Comparison of ENCODE assay signal across 8 cellular contexts in the genomic region with DNA sequence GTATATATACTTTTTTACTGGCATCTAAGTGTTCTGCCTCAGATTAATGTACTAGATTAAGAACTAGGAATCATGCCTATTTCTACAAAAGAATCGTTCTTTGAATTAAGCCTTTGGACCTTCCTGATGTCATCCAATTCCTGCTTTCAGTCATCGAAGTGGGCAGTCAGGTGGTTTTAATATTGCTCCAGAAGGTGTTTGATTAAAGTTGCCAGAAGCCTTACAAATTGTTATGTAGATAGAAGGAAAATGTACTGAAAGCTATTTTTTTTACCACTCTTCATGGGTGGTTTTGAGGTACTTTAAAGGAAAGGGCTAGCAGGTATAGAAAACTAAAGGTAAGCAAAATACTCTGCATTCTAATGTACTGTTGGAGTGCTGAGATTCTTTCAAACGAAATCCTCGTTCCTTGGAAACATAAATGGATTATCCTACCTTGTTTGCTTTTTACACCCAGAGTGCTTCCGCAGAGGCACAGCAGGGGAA. TPM values are rescaled to one million over a fixed set of nuclear protein-coding genes. Genes with fewer than 3 reads are reported as not detected.
DNase-seq lines count a peak whose midpoint lies in the region; ATAC-seq and TF ChIP-seq lines count a peak whose summit lies in the region.

No MANE protein-coding gene starts in this region.

- peak overlapping the region; percentile 93 for H3K27ac ChIP-seq in SK-N-SH (ENCODE audit: low read depth in 2 of 2, low read length in 1 of 2)

- H3K27me3 ChIP-seq in SK-N-SH (ENCODE audit: insufficient read depth), result no peaks in the 10 kb centered on the region

- DNase-seq in SK-N-SH (no peak), T-helper 17 cell (no peak), fibroblast of villous mesenchyme (ENCODE audit: low read depth) (no peak), skeletal muscle cell (ENCODE audit: low read depth) (no peak), anterior cingulate cortex (lab: John Stamatoyannopoulos, UW) (no peak), NCI-H2029 treated with DMSO at 0.1 percent for 48 hours (lab: John Stamatoyannopoulos, UW) (no peak), occipital lobe (lab: John Stamatoyannopoulos, UW) (no peak)

- H4K20me1 ChIP-seq in SK-N-SH (ENCODE audit: insufficient read depth), result no peaks in the 10 kb centered on the region

- peak overlapping the region; percentile 95 for H3K4me3 Mint-ChIP-seq in T-helper 17 cell

- peaks cover 40% of the 10 kb centered on the region for H3K4me1 Mint-ChIP-seq in T-helper 17 cell

- H3K27me3 Mint-ChIP-seq in T-helper 17 cell, result peaks cover 5% of the 10 kb centered on the region

- TF ChIP-seq RAD21 in SK-N-SH (IDR thresholded peaks at IDR 0.05; ENCODE audit: low read length), result no peak

- H2AFZ ChIP-seq in SK-N-SH (ENCODE audit: low read depth), result peak overlapping the region; percentile 73; the same call in 1 of the 2 replicates

- 4% methylated on average over 5 of the region's 5 CpGs for WGBS in SK-N-SH (ENCODE audit: low lambda C conversion rate)

- no peak; the same call in 2 of the 3 replicates for ATAC-seq in SK-N-SH treated with all-trans-retinoic acid at 6 μM for 48 hours
- ATAC-seq in T-helper 17 cell, result no peak

- no peak for TF ChIP-seq EP300 in SK-N-SH (IDR thresholded peaks at IDR 0.05; ENCODE audit: borderline replicate concordance in 1 of 2, low read depth in 1 of 2, low read length in 1 of 2)

- H3K79me2 ChIP-seq in SK-N-SH (ENCODE audit: insufficient read depth), result peaks cover 36% of the 10 kb centered on the region

- H3K4me3 ChIP-seq in SK-N-SH (ENCODE audit: low read depth in 2 of 2, low read length in 1 of 2) (peak overlapping the region; percentile 78 to 79), fibroblast of villous mesenchyme (ENCODE audit: low read depth, low read length) (peak overlapping the region; percentile 77), skeletal muscle cell (ENCODE audit: low read depth, low read length) (peak overlapping the region; percentile 70)

- H3K9me3 ChIP-seq in SK-N-SH, result no peaks in the 10 kb centered on the region
- no peaks in the 10 kb centered on the region for H3K9me3 ChIP-seq in T-helper 17 cell (ENCODE audit: control insufficient read depth, low read length, poor library complexity, severe bottlenecking)

- no peak for TF ChIP-seq CTCF in SK-N-SH (IDR thresholded peaks at IDR 0.05)
- TF ChIP-seq CTCF in fibroblast of villous mesenchyme (IDR thresholded peaks at IDR 0.05; ENCODE audit: insufficient read depth, low read depth, low read length), result no peak

- peaks cover 6% of the 10 kb centered on the region for H3K36me3 Mint-ChIP-seq in T-helper 17 cell (ENCODE audit: low read depth)

- H3K9me2 ChIP-seq in SK-N-SH, result no peaks in the 10 kb centered on the region

- peaks cover 6 to 14% of the 10 kb centered on the region in 2 experiments; a peak in 3 of 4 replicates for H3K4me1 ChIP-seq in SK-N-SH (ENCODE audit: control insufficient read depth in 1 of 2, insufficient read depth in 2 of 2, low read depth in 1 of 2, low read length in 1 of 2)

- H3K36me3 ChIP-seq in SK-N-SH (replicated peaks in 1 of 2; ENCODE audit: control insufficient read depth in 1 of 2, insufficient read depth in 2 of 2, low read length in 1 of 2), result peaks cover 14 to 18% of the 10 kb centered on the region in 2 experiments

- CTCF ChIA-PET in SK-N-SH (lab: Yijun Ruan, JAX), result interaction anchor here (1.1 to 1.8 kb wide), 3 partner anchors 45 to 180 kb away, joined by 3 to 12 read pairs (median 5); no protein-coding TSS in a partner anchor

- peak overlapping the region; percentile 96 for H3K9ac ChIP-seq in SK-N-SH

- H3K27ac Mint-ChIP-seq in T-helper 17 cell, result peak overlapping the region; percentile 97

- POLR2A ChIA-PET in SK-N-SH (lab: Yijun Ruan, JAX), result interaction anchor here (1.0 to 1.9 kb wide), 4 partner anchors 9 to 68 kb away, joined by 3 to 12 read pairs (median 5); partner anchors contain the start of genes GNG5 and SPATA1

- H3K4me2 ChIP-seq in SK-N-SH, result peak overlapping the region; percentile 79

- no peaks in the 10 kb centered on the region for H3F3A ChIP-seq in SK-N-SH (replicated peaks; ENCODE audit: insufficient read depth)

TF ChIP-seq in SK-N-SH, 30 proteins besides CTCF, POLR2A, EP300 and RAD21:
- TF ChIP-seq, protein P1, sequence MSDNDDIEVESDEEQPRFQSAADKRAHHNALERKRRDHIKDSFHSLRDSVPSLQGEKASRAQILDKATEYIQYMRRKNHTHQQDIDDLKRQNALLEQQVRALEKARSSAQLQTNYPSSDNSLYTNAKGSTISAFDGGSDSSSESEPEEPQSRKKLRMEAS (IDR thresholded peaks at IDR 0.05; ENCODE audit: low read depth), result no peak
- 0 out of 2 replicates have a peak, but pooled peaks have one; percentile 24 for TF ChIP-seq TCF12 (IDR thresholded peaks at IDR 0.05)

TF ChIP-seq in SK-N-SH treated with all-trans-retinoic acid at 6 μM for 48 hours, 23 proteins besides CTCF, POLR2A, EP300 and RAD21:
- TF ChIP-seq PATZ1 (CRISPR knock-in tag; IDR thresholded peaks at IDR 0.05; ENCODE audit: borderline replicate concordance) (no peak), CREB5 (CRISPR knock-in tag; IDR thresholded peaks at IDR 0.05; ENCODE audit: low read depth) (no peak)

RNA-seq across cellular contexts. Expression of gene CTBS, which starts 0.7 kb away (rescaled TPM):
- 16.6 and 23.4 TPM in 2 replicates for polyA plus RNA-seq in SK-N-SH (2012; rRNA removed)
- polyA plus RNA-seq in SK-N-SH (2012; cell fraction: cytosol; rRNA removed), result 27.4 and 33.5 TPM in 2 replicates
- polyA plus RNA-seq in SK-N-SH (2012; cell fraction: nucleus; rRNA removed), result 7.6 and 13.5 TPM in 2 replicates
- total RNA-seq in T-helper 17 cell (10 to 100 TPM; 11.7 to 15.0 TPM), fibroblast of villous mesenchyme (11.6 and 12.1 TPM in 2 replicates), occipital lobe (3.3 TPM)
